ENCODE assay signal across 8 cellular contexts in genomic region chr9:107285292-107285691, GRCh38. TPM values are rescaled to one million over a fixed set of nuclear protein-coding genes. Genes with fewer than 3 reads are reported as not detected.
DNase-seq lines count a peak whose midpoint lies in the region; ATAC-seq and TF ChIP-seq lines count a peak whose summit lies in the region.

No MANE protein-coding gene starts in this region.

- H3K9me3 Mint-ChIP-seq in progenitor cell of endocrine pancreas (ENCODE audit: low read depth), result no peaks in the 10 kb centered on the region

- H3K27ac ChIP-seq in Peyer's patch, result no peak overlapping the region

- no peak for TF ChIP-seq POLR2A in Peyer's patch (IDR thresholded peaks at IDR 0.05)

- no peak for TF ChIP-seq CTCF in GM06990 (IDR thresholded peaks at IDR 0.05; ENCODE audit: insufficient read depth, low read length, poor library complexity, severe bottlenecking)
- no peak for TF ChIP-seq CTCF in Peyer's patch (IDR thresholded peaks at IDR 0.05)
- no peak for TF ChIP-seq CTCF in epithelial cell of proximal tubule (conservative IDR thresholded peaks at IDR 0.05; ENCODE audit: low read depth, low read length)
- TF ChIP-seq CTCF in progenitor cell of endocrine pancreas (IDR thresholded peaks at IDR 0.05; ENCODE audit: unreplicated experiment), result no peak

- H3K4me1 Mint-ChIP-seq in progenitor cell of endocrine pancreas (ENCODE audit: low read depth), result peaks cover 40% of the 10 kb centered on the region

- H3K9me3 ChIP-seq in Peyer's patch, result no peaks in the 10 kb centered on the region

- no peaks in the 10 kb centered on the region for H3K36me3 Mint-ChIP-seq in progenitor cell of endocrine pancreas (ENCODE audit: insufficient read depth)

- no peak for DNase-seq in GM06990 (ENCODE audit: extremely low read depth, insufficient read length)
- no peak for DNase-seq in Peyer's patch
- no peak for DNase-seq in epithelial cell of proximal tubule (ENCODE audit: low read depth)
- no peak for DNase-seq in progenitor cell of endocrine pancreas (ENCODE audit: low spot score, unreplicated experiment)
- DNase-seq in G401 (ENCODE audit: low spot score), result no peak
- DNase-seq in NCI-H2107 treated with DMSO at 0.1 percent for 48 hours (lab: John Stamatoyannopoulos, UW; ENCODE audit: unreplicated experiment), result no peak
- no peak for DNase-seq in NCI-H1048 (lab: John Stamatoyannopoulos, UW)

- H3K4me3 Mint-ChIP-seq in progenitor cell of endocrine pancreas (ENCODE audit: low read depth), result peak overlapping the region; percentile 99

- no peak for ATAC-seq in HG03571 (IDR thresholded peaks at IDR 0.05; ENCODE audit: unreplicated experiment)

- peak overlapping the region; percentile 96 for H3K4me3 ChIP-seq in GM06990 (replicated peaks; ENCODE audit: low read depth, low read length)
- peak overlapping the region in 3 of 4 donors; percentile 89 to 100 (median 98) for H3K4me3 ChIP-seq in Peyer's patch
- H3K4me3 ChIP-seq in epithelial cell of proximal tubule (ENCODE audit: low read depth, low read length), result peak overlapping the region; percentile 62

- peaks cover 0 to 44% (median 8%) of the 10 kb centered on the region in 4 donors for H3K4me1 ChIP-seq in Peyer's patch

- peak overlapping the region; percentile 99 for H3K27ac Mint-ChIP-seq in progenitor cell of endocrine pancreas

- H3K27me3 ChIP-seq in GM06990 (replicated peaks; ENCODE audit: control insufficient read depth, insufficient read depth, low read length), result no peaks in the 10 kb centered on the region
- no peaks in the 10 kb centered on the region for H3K27me3 ChIP-seq in Peyer's patch

- in situ Hi-C loops in G401 (cut with HindIII; ENCODE audit: low sequenced_read_pairs), result no loop called here

- H3K36me3 ChIP-seq in GM06990 (ENCODE audit: control insufficient read depth, insufficient read depth, low read length), result no peaks in the 10 kb centered on the region; the same call in 1 of the 2 replicates
- H3K36me3 ChIP-seq in Peyer's patch, result no peaks in the 10 kb centered on the region

- H3K27me3 Mint-ChIP-seq in progenitor cell of endocrine pancreas, result no peaks in the 10 kb centered on the region

RNA-seq across cellular contexts. Expression of gene RAD23B, which starts 2.2 kb away (rescaled TPM):
- total RNA-seq in Peyer's patch, result 10 to 100 TPM; 45.7 to 57.4 (median 50.5) TPM
- total RNA-seq in epithelial cell of proximal tubule, result 62.8 and 82.8 TPM in 2 replicates
- total RNA-seq in progenitor cell of endocrine pancreas, result 153 and 171 TPM in 2 replicates
- total RNA-seq in G401 (2014; rRNA removed; shearing (Covaris generic)), result 129 and 208 TPM in 2 replicates
